In genomic region chr6:42523158-42523814, GRCh38 we compare ENCODE assay signal across 26 cellular contexts. TPM values are rescaled to one million over a fixed set of nuclear protein-coding genes. Genes with fewer than 3 reads are reported as not detected.
DNase-seq lines count a peak whose midpoint lies in the region; ATAC-seq, FAIRE-seq and TF ChIP-seq lines count a peak whose summit lies in the region.
"Had no signal": no experiment of that assay in that cellular context is flagged by ENCODE, and none has a peak within 500 bp of the region (broad histone marks: within the 10 kb centered on the region; RNA-seq: fewer than 3 reads in every experiment).

No MANE protein-coding gene starts in this region.

- intact Hi-C loops in pancreas (cut with DNase I), result no loop called here
- intact Hi-C loops in head of caudate nucleus (cut with DNase I), result no loop called here

- FAIRE-seq in G401.6 (lab: Jason Lieb, UNC), result peak; percentile 96
- peak; percentile 91 for FAIRE-seq in TTC549 (lab: Jason Lieb, UNC)
- peak; percentile 96 for FAIRE-seq in pancreas (lab: Jason Lieb, UNC)
- no peak for FAIRE-seq in D721Med (lab: Jason Lieb, UNC)
- FAIRE-seq: keratinocyte had no signal

- H4K91ac ChIP-seq in trophoblast cell (ENCODE audit: low read depth, low read length), result no peak overlapping the region

- no peak overlapping the region for H2BK5ac ChIP-seq in trophoblast cell (ENCODE audit: low read depth, low read length, poor library complexity)

- 85 to 95% methylated on average over 4 of the region's 4 CpGs for WGBS in pancreas, 2 donors
- WGBS in trophoblast cell (ENCODE audit: extremely low coverage, insufficient coverage, insufficient read length), result no CpG with 5 or more reads among the region's 4 CpGs

- H2AFZ ChIP-seq in trophoblast cell (ENCODE audit: insufficient read depth, low read length, poor library complexity), result no peak overlapping the region

- no peaks in the 10 kb centered on the region for H3K79me2 ChIP-seq in trophoblast cell (ENCODE audit: control insufficient read depth, insufficient read depth, low read length, poor library complexity)

- H3K79me1 ChIP-seq in trophoblast cell (ENCODE audit: low read length), result no peaks in the 10 kb centered on the region

- H3K23ac ChIP-seq in trophoblast cell (ENCODE audit: low read length), result no peak overlapping the region

- DNase-seq in fibroblast of mammary gland (ENCODE audit: low read depth) (peak; percentile 28), pancreas (no peak), head of caudate nucleus (no peak), trophoblast cell (no peak), D721Med (ENCODE audit: insufficient read length, low spot score) (no peak)
- DNase-seq: activated CD4-positive, alpha-beta T cell treated with anti-CD3 and anti-CD28 coated beads for 4 hours; body of pancreas; CD4-positive, CD25-positive, alpha-beta regulatory T cell; DMS53; endodermal cell; GOT3; hippocampal formation; lower lobe of right lung; NCI-H1105 treated with DMSO at 0.1 percent for 48 hours; NCI-H526; occipital lobe; right cardiac atrium; SW 1271 had no signal

- TF ChIP-seq CTCF in fibroblast of mammary gland (conservative IDR thresholded peaks at IDR 0.05; ENCODE audit: control insufficient read depth, insufficient read depth, low read depth, low read length) (no peak), pancreas (IDR thresholded peaks at IDR 0.05) (no peak), D721Med (IDR thresholded peaks at IDR 0.05; ENCODE audit: insufficient read depth, missing control alignments) (no peak)

- H2BK12ac ChIP-seq in trophoblast cell (ENCODE audit: low read length), result no peak overlapping the region

- H3K27ac ChIP-seq in pancreas, result no peak overlapping the region
- H3K27ac ChIP-seq in trophoblast cell (ENCODE audit: low read depth, low read length), result no peak overlapping the region
- H3K27ac ChIP-seq: body of pancreas, coronary artery, KMS-11, lower lobe of right lung, vagina had no signal

- no peak overlapping the region for H2AK5ac ChIP-seq in trophoblast cell (ENCODE audit: low read length)

- no peak overlapping the region for H3K18ac ChIP-seq in trophoblast cell (ENCODE audit: low read length)

- no peak overlapping the region for H2BK120ac ChIP-seq in trophoblast cell (ENCODE audit: insufficient read depth, low read length, poor library complexity)

- no peak overlapping the region for H3K4me3 ChIP-seq in fibroblast of mammary gland (ENCODE audit: control insufficient read depth, low read depth, low read length)
- no peak overlapping the region for H3K4me3 ChIP-seq in pancreas
- H3K4me3 ChIP-seq in trophoblast cell (ENCODE audit: low read depth, low read length), result no peak overlapping the region
- H3K4me3 ChIP-seq: body of pancreas, coronary artery, lower lobe of right lung, vagina had no signal

- H3K9ac ChIP-seq in trophoblast cell (ENCODE audit: low read length), result no peak overlapping the region
- H3K9ac ChIP-seq: KMS-11 had no signal

- no peaks in the 10 kb centered on the region for H3K4me1 ChIP-seq in pancreas
- no peaks in the 10 kb centered on the region for H3K4me1 ChIP-seq in trophoblast cell (ENCODE audit: control insufficient read depth in 1 of 2, insufficient read depth in 2 of 2, low read length in 2 of 2)
- H3K4me1 ChIP-seq: body of pancreas, lower lobe of right lung, vagina had no signal

- H3K9me3 ChIP-seq in pancreas, result no peaks in the 10 kb centered on the region
- peaks cover 2% of the 10 kb centered on the region for H3K9me3 ChIP-seq in trophoblast cell (ENCODE audit: insufficient read depth, low read depth, low read length)
- H3K9me3 ChIP-seq: vagina had no signal

- H3K27me3 ChIP-seq in pancreas (no peaks in the 10 kb centered on the region), trophoblast cell (ENCODE audit: insufficient read depth, low read length) (no peaks in the 10 kb centered on the region)
- H3K27me3 ChIP-seq: body of pancreas, vagina had no signal

- no peak overlapping the region for H4K8ac ChIP-seq in trophoblast cell (ENCODE audit: low read depth, low read length)

- no peak overlapping the region for H3K4me2 ChIP-seq in trophoblast cell (ENCODE audit: low read length)
- H3K4me2 ChIP-seq: KMS-11 had no signal

- H3K36me3 ChIP-seq in pancreas (no peaks in the 10 kb centered on the region), trophoblast cell (ENCODE audit: control insufficient read depth in 1 of 2, insufficient read depth in 2 of 2, low read length in 2 of 2) (no peaks in the 10 kb centered on the region)
- H3K36me3 ChIP-seq: lower lobe of right lung, vagina had no signal

- H3K4ac ChIP-seq in trophoblast cell (ENCODE audit: low read depth, low read length), result no peak overlapping the region

- H4K12ac ChIP-seq in trophoblast cell (ENCODE audit: low read depth, low read length), result no peak overlapping the region

- ATAC-seq in pancreas, result no peak
- ATAC-seq in HG03045 (IDR thresholded peaks at IDR 0.05; ENCODE audit: unreplicated experiment), result no peak
- ATAC-seq: body of pancreas, lower lobe of right lung, right cardiac atrium, Right ventricle myocardium inferior had no signal

- H3K14ac ChIP-seq in trophoblast cell (ENCODE audit: low read length), result no peak overlapping the region

RNA-seq across cellular contexts. Expression of gene UBR2, which starts 40.5 kb away (rescaled TPM):
- total RNA-seq in pancreas, result 10 to 100 TPM; 15.4 to 22.0 (median 18.5) TPM
- 10 to 100 TPM in 1 of 2 donors, 1 to 10 TPM in 1; 9.4 to 11.5 TPM for polyA plus RNA-seq in pancreas
- 8.4 and 8.5 TPM in 2 replicates for polyA plus RNA-seq in trophoblast cell (2013)
